8 cellular contexts compared by ENCODE assay signal in genomic region chr15:39583586-39584265, GRCh38. TPM values are rescaled to one million over a fixed set of nuclear protein-coding genes. Genes with fewer than 3 reads are reported as not detected.
DNase-seq lines count a peak whose midpoint lies in the region; ATAC-seq and TF ChIP-seq lines count a peak whose summit lies in the region.

No MANE protein-coding gene starts in this region.

- TF ChIP-seq CTCF in cardiac muscle cell (IDR thresholded peaks at IDR 0.05; ENCODE audit: low read depth, low read length), result peak; percentile 47
- TF ChIP-seq CTCF in kidney epithelial cell (IDR thresholded peaks at IDR 0.05; ENCODE audit: insufficient read depth, low read length, poor library complexity, severe bottlenecking), result peak; percentile 47
- TF ChIP-seq CTCF in type B pancreatic cell (conservative IDR thresholded peaks at IDR 0.05), result peak; percentile 56

- intact Hi-C loops in Right ventricle myocardium inferior (cut with DNase I), result loop anchor here (5.0 kb wide), 5 partner anchors 91 to 876 kb away; no protein-coding TSS in a partner anchor

- H3K36me3 ChIP-seq in cardiac muscle cell, result peaks cover 40% of the 10 kb centered on the region
- H3K36me3 ChIP-seq in kidney epithelial cell (ENCODE audit: control insufficient read depth, insufficient read depth, low read length), result peaks cover 7% of the 10 kb centered on the region

- CTCF ChIA-PET in activated CD8-positive, alpha-beta memory T cell treated with anti-CD3 and anti-CD28 coated beads, Interleukin-2, amount 10 ng/mL, durations not matched to agents 7 days and 5 days (lab: Charles Lee), result interaction anchor here (1.0 to 5.8 kb wide), 3 partner anchors 11 to 172 kb away, joined by 3 to 85 read pairs (median 18); no protein-coding TSS in a partner anchor

- H3K27me3 ChIP-seq in cardiac muscle cell, result no peaks in the 10 kb centered on the region
- H3K27me3 ChIP-seq in kidney epithelial cell (ENCODE audit: control insufficient read depth, insufficient read depth, low read length), result no peaks in the 10 kb centered on the region

- no peak overlapping the region for H3K27ac ChIP-seq in cardiac muscle cell

- ATAC-seq in Right ventricle myocardium inferior (no peak), HG03039 (IDR thresholded peaks at IDR 0.05; ENCODE audit: unreplicated experiment) (no peak), HG03025 (IDR thresholded peaks at IDR 0.05; ENCODE audit: low FRiP score, unreplicated experiment) (no peak)
- ATAC-seq in activated CD8-positive, alpha-beta memory T cell treated with anti-CD3 and anti-CD28 coated beads, Interleukin-2, amount 10 ng/mL, durations not matched to agents 7 days and 5 days, result no peak

- H3K9me3 Mint-ChIP-seq in activated CD8-positive, alpha-beta memory T cell treated with anti-CD3 and anti-CD28 coated beads, Interleukin-2, amount 10 ng/mL, durations not matched to agents 7 days and 5 days (ENCODE audit: low read depth), result no peaks in the 10 kb centered on the region
- no peaks in the 10 kb centered on the region for H3K9me3 Mint-ChIP-seq in type B pancreatic cell

- H3K4me3 ChIP-seq in cardiac muscle cell (no peak overlapping the region), kidney epithelial cell (ENCODE audit: low read depth, low read length) (peak overlapping the region; percentile 62)

- H3K4me3 Mint-ChIP-seq in activated CD8-positive, alpha-beta memory T cell treated with anti-CD3 and anti-CD28 coated beads, Interleukin-2, amount 10 ng/mL, durations not matched to agents 7 days and 5 days, result no peak overlapping the region
- H3K4me3 Mint-ChIP-seq in type B pancreatic cell, result peak overlapping the region; percentile 95

- H3K36me3 Mint-ChIP-seq in activated CD8-positive, alpha-beta memory T cell treated with anti-CD3 and anti-CD28 coated beads, Interleukin-2, amount 10 ng/mL, durations not matched to agents 7 days and 5 days, result no peaks in the 10 kb centered on the region
- peaks cover 21% of the 10 kb centered on the region for H3K36me3 Mint-ChIP-seq in type B pancreatic cell

- H3K27ac Mint-ChIP-seq in activated CD8-positive, alpha-beta memory T cell treated with anti-CD3 and anti-CD28 coated beads, Interleukin-2, amount 10 ng/mL, durations not matched to agents 7 days and 5 days, result no peak overlapping the region
- no peak overlapping the region for H3K27ac Mint-ChIP-seq in type B pancreatic cell

- peaks cover 8% of the 10 kb centered on the region for H3K4me1 ChIP-seq in cardiac muscle cell (ENCODE audit: low read depth)

- H3K9me3 ChIP-seq in cardiac muscle cell (ENCODE audit: low read depth), result no peaks in the 10 kb centered on the region

- H3K4me1 Mint-ChIP-seq in activated CD8-positive, alpha-beta memory T cell treated with anti-CD3 and anti-CD28 coated beads, Interleukin-2, amount 10 ng/mL, durations not matched to agents 7 days and 5 days, result peaks cover 21% of the 10 kb centered on the region
- H3K4me1 Mint-ChIP-seq in type B pancreatic cell (ENCODE audit: unreplicated experiment), result peaks cover 26% of the 10 kb centered on the region

- DNase-seq in cardiac muscle cell (ENCODE audit: low read depth in 1 of 2, low spot score in 1 of 2) (peak; percentile 38 to 74), Right ventricle myocardium inferior (ENCODE audit: missing footprints) (no peak), kidney epithelial cell (ENCODE audit: low read depth) (no peak), type B pancreatic cell (ENCODE audit: extremely low spot score, unreplicated experiment) (no peak), medulla oblongata (ENCODE audit: extremely low spot score) (no peak)
- peak; percentile 56 for DNase-seq in activated CD8-positive, alpha-beta memory T cell treated with anti-CD3 and anti-CD28 coated beads, Interleukin-2, amount 10 ng/mL, durations not matched to agents 7 days and 5 days

- peaks cover 33% of the 10 kb centered on the region for H3K27me3 Mint-ChIP-seq in activated CD8-positive, alpha-beta memory T cell treated with anti-CD3 and anti-CD28 coated beads, Interleukin-2, amount 10 ng/mL, durations not matched to agents 7 days and 5 days
- peaks cover 30% of the 10 kb centered on the region for H3K27me3 Mint-ChIP-seq in type B pancreatic cell

RNA-seq across cellular contexts. Expression of gene THBS1, which starts 2.8 kb away (rescaled TPM):
- total RNA-seq in cardiac muscle cell (55.2 and 70.2 TPM in 2 replicates), Right ventricle myocardium inferior (35.4 TPM), kidney epithelial cell (67.3 and 84.0 TPM in 2 replicates), type B pancreatic cell (ENCODE audit: low replicate concordance) (51.7 and 137 TPM in 2 replicates)
- 20.9 and 22.4 TPM in 2 replicates for polyA plus RNA-seq in cardiac muscle cell
- 1 to 10 TPM in 1 of 2 experiments, under 1 TPM in 1; 0.91 to 1.4 TPM for total RNA-seq in activated CD8-positive, alpha-beta memory T cell treated with anti-CD3 and anti-CD28 coated beads, Interleukin-2, amount 10 ng/mL, durations not matched to agents 7 days and 5 days

Comparison
In these comparisons a context has a peak if more than half of its experiments do, and no peak if none do; other contexts are left out.
1. DNase-seq: peak in cardiac muscle cell (2 of 2) and activated CD8-positive, alpha-beta memory T cell treated with anti-CD3 and anti-CD28 coated beads, Interleukin-2, amount 10 ng/mL, durations not matched to agents 7 days and 5 days (single experiment); none in Right ventricle myocardium inferior (single experiment), kidney epithelial cell (single experiment), type B pancreatic cell (single experiment) and medulla oblongata (single experiment).
2. RNA of gene THBS1, which starts 2.8 kb away (total RNA-seq): 51.7 to 137 TPM in type B pancreatic cell, 67.3 to 84.0 TPM in kidney epithelial cell, 55.2 to 70.2 TPM in cardiac muscle cell and 35.4 TPM in Right ventricle myocardium inferior (single experiment); 0.91 to 1.4 TPM in activated CD8-positive, alpha-beta memory T cell treated with anti-CD3 and anti-CD28 coated beads, Interleukin-2, amount 10 ng/mL, durations not matched to agents 7 days and 5 days; every median in the first group is over 10 times any median in the second.
3. Peak in every context shown above with its lines, with median percentiles within 50 percentile points of each other: CTCF ChIP-seq.